8 cellular contexts compared by ENCODE assay signal in genomic region chr5:34007116-34007674, GRCh38. TPM values are rescaled to one million over a fixed set of nuclear protein-coding genes. Genes with fewer than 3 reads are reported as not detected.
DNase-seq lines count a peak whose midpoint lies in the region; TF ChIP-seq lines count a peak whose summit lies in the region.

No MANE protein-coding gene starts in this region.

- H3K27me3 ChIP-seq in thyroid gland = no peaks in the 10 kb centered on the region

- TF ChIP-seq CTCF in lower leg skin (IDR thresholded peaks at IDR 0.05) = no peak
- TF ChIP-seq CTCF in thyroid gland (IDR thresholded peaks at IDR 0.05) = no peak

- no peaks in the 10 kb centered on the region for H3K9me3 ChIP-seq in thyroid gland

- peaks cover 4 to 13% of the 10 kb centered on the region in 2 donors for H3K4me1 ChIP-seq in thyroid gland

- H3K4me3 ChIP-seq in lower leg skin (ENCODE audit: low read depth, poor library complexity, severe bottlenecking) (peak overlapping the region; percentile 57), thyroid gland (replicated peaks in 1 of 3) (peak overlapping the region; percentile 14 to 61 (median 53))

- DNase-seq in EH (ENCODE audit: low read depth) (peak; percentile 25), NCI-H2227 treated with DMSO at 0.1 percent for 48 hours (lab: John Stamatoyannopoulos, UW) (peak; percentile 58), cerebellum (ENCODE audit: low spot score) (peak; percentile 37), lower leg skin (ENCODE audit: low spot score in 2 of 2) (no peak), thyroid gland (peak; percentile 8 to 15), LoVo (ENCODE audit: low spot score) (no peak), NCI-H2107 treated with DMSO at 0.1 percent for 48 hours (lab: John Stamatoyannopoulos, UW; ENCODE audit: unreplicated experiment) (no peak), GF-D8 (lab: John Stamatoyannopoulos, UW) (no peak)

- peak overlapping the region; percentile 85 to 94 (median 89) for H3K27ac ChIP-seq in thyroid gland

- 5% methylated on average over 16 of the region's 16 CpGs for WGBS in lower leg skin, 2 donors
- 19 to 20% methylated on average over 16 of the region's 16 CpGs for WGBS in thyroid gland, 2 donors

- intact Hi-C loops in lower leg skin (cut with DNase I; ENCODE audit: low total_unique reads) = no loop called here
- intact Hi-C loops in thyroid gland (cut with DNase I) = no loop called here

- TF ChIP-seq POLR2A in lower leg skin (IDR thresholded peaks at IDR 0.05) (no peak), thyroid gland (IDR thresholded peaks at IDR 0.05) (no peak)

- no peaks in the 10 kb centered on the region for H3K36me3 ChIP-seq in thyroid gland

RNA-seq across cellular contexts. Expression of gene AMACR, which starts 0.7 kb away (rescaled TPM):
- total RNA-seq in cerebellum = 8.6 TPM
- total RNA-seq in lower leg skin = 10 to 100 TPM; 13.7 to 24.9 (median 15.4) TPM
- 10 to 100 TPM; 10.6 to 17.9 (median 13.5) TPM for total RNA-seq in thyroid gland

RNA-seq across cellular contexts. Expression of gene SLC45A2, which starts 22.7 kb away (rescaled TPM):
- 1.2 TPM for total RNA-seq in cerebellum
- total RNA-seq in lower leg skin = 1 to 10 TPM in 3 of 4 donors, under 1 TPM in 1; 0.80 to 2.1 (median 1.3) TPM
- not detected for total RNA-seq in thyroid gland

RNA-seq across cellular contexts. Expression of gene C1QTNF3, which starts 35.8 kb away (rescaled TPM):
- total RNA-seq in cerebellum (52.7 TPM), lower leg skin (10 to 100 TPM in 1 of 4 donors, 1 to 10 TPM in 3; 3.3 to 14.9 (median 7.4) TPM), thyroid gland (10 to 100 TPM in 1 of 4 donors, 1 to 10 TPM in 3; 6.2 to 12.3 (median 8.8) TPM)

Comparison
In these comparisons a context has a peak if more than half of its experiments do, and no peak if none do; other contexts are left out.
1. DNase-seq: peak in EH (single experiment), NCI-H2227 treated with DMSO at 0.1 percent for 48 hours (single experiment), cerebellum (single experiment) and thyroid gland (2 of 2); none in lower leg skin (0 of 2), LoVo (single experiment), NCI-H2107 treated with DMSO at 0.1 percent for 48 hours (single experiment) and GF-D8 (single experiment).